ENCODE assay signal across 17 cellular contexts in genomic region chrX:41960142-41960541, GRCh38.
"Had no signal": no experiment of that assay in that cellular context is flagged by ENCODE, and none has a peak within 500 bp of the region (broad histone marks: within the 10 kb centered on the region; RNA-seq: fewer than 3 reads in every experiment).

No MANE protein-coding gene starts in this region.

- H3K27me3 ChIP-seq: stomach had no signal

- H3K4me1 ChIP-seq: stomach had no signal

- H3K27ac Mint-ChIP-seq: natural killer cell had no signal

- H3K36me3 Mint-ChIP-seq: natural killer cell had no signal

- H3K4me3 Mint-ChIP-seq: natural killer cell, neural crest cell had no signal

- H3K4me1 Mint-ChIP-seq: natural killer cell, neural crest cell had no signal

- DNase-seq: effector CD4-positive, alpha-beta T cell; heart left ventricle; hippocampal formation; mammary epithelial cell; natural killer cell; posterior cingulate gyrus; stimulated activated naive CD4-positive, alpha-beta T cell; stomach; substantia nigra; trophoblast cell had no signal

- H3K9me3 ChIP-seq: heart left ventricle, thoracic aorta had no signal

- ATAC-seq: esophagus mucosa, heart left ventricle, left lobe of liver, natural killer cell, sciatic nerve had no signal

- H3K36me3 ChIP-seq: heart left ventricle, stomach, thoracic aorta had no signal

- H3K9me3 Mint-ChIP-seq: natural killer cell had no signal

- H3K4me3 ChIP-seq: coronary artery, heart left ventricle, skin epidermis, stomach, thoracic aorta had no signal

- H3K27ac ChIP-seq: coronary artery, heart left ventricle, skin epidermis, stomach, thoracic aorta had no signal
